8 cellular contexts compared by ENCODE assay signal in the genomic region with DNA sequence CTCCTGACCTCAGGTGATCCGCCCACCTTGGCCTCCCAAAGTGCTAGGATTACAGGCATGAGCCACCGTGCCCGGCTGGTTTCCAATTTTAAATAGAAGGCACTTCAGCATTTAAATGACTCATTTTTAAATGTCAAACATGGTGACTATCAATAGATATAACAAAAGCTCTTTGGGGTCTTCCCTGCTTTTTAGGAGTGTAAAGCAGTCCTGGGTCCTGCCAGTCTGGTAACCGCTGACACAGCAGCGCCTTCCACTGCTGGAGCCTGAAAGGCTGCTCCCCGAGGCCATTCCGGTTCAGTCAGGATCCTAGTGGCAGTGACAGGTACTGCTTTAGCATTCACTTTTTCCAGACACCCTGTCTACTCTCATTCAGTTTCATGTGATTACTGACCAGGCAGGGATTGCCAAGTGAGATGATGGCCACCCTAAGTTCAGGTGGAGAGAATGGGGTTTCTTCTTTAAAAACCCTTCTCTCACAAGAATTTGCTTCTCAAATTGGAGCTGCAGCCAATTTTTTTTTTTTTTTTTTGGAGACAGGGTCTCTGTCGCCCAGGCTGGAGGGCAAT. TPM values are rescaled to one million over a fixed set of nuclear protein-coding genes. Genes with fewer than 3 reads are reported as not detected.
DNase-seq lines count a peak whose midpoint lies in the region; ATAC-seq and TF ChIP-seq lines count a peak whose summit lies in the region.

No MANE protein-coding gene starts in this region.

- no peak overlapping the region for H3K27ac Mint-ChIP-seq in Calu3 (ENCODE audit: unreplicated experiment)
- H3K27ac Mint-ChIP-seq in activated naive CD4-positive, alpha-beta T cell treated with anti-CD3 and anti-CD28 coated beads, Interleukin-2, amount 10 ng/mL, durations not matched to agents 7 days and 5 days: peak overlapping the region; percentile 90

- peaks cover 70% of the 10 kb centered on the region for H3K4me1 Mint-ChIP-seq in Calu3 (ENCODE audit: low read depth, unreplicated experiment)
- H3K4me1 Mint-ChIP-seq in activated naive CD4-positive, alpha-beta T cell treated with anti-CD3 and anti-CD28 coated beads, Interleukin-2, amount 10 ng/mL, durations not matched to agents 7 days and 5 days: peaks cover 84% of the 10 kb centered on the region

- intact Hi-C loops in Calu3 (cut with micrococcal nuclease; ENCODE audit: unreplicated experiment) (no loop called here), spleen (cut with DNase I; ENCODE audit: low total_unique reads) (no loop called here)

- H3K9me3 ChIP-seq in cardiac muscle cell (ENCODE audit: low read depth) (no peaks in the 10 kb centered on the region), spleen (no peaks in the 10 kb centered on the region)

- H3K27me3 ChIP-seq in cardiac muscle cell (no peaks in the 10 kb centered on the region), spleen (replicated peaks in 1 of 7) (no peaks in the 10 kb centered on the region)

- peaks cover 33% of the 10 kb centered on the region for H3K4me1 ChIP-seq in cardiac muscle cell (ENCODE audit: low read depth)
- H3K4me1 ChIP-seq in spleen: peaks cover 86 to 95% (median 92%) of the 10 kb centered on the region in 6 donors

- 37 to 50% (median 46%) methylated on average over 8 of the region's 8 CpGs for WGBS in spleen, 5 donors

- H3K36me3 Mint-ChIP-seq in Calu3 (ENCODE audit: insufficient read depth, unreplicated experiment): peaks cover 49% of the 10 kb centered on the region
- peaks cover 30% of the 10 kb centered on the region for H3K36me3 Mint-ChIP-seq in activated naive CD4-positive, alpha-beta T cell treated with anti-CD3 and anti-CD28 coated beads, Interleukin-2, amount 10 ng/mL, durations not matched to agents 7 days and 5 days

- DNase-seq in Calu3 (peak; percentile 84), HUDEP-2 (lab: John Stamatoyannopoulos, UW; ENCODE audit: unreplicated experiment in 76 of 76) (peak in 44 of 76 experiments; percentile 6 to 67 (median 28)), SK-MEL-5 (ENCODE audit: low read depth, low spot score) (peak; percentile 87), cardiac muscle cell (ENCODE audit: low read depth in 1 of 2, low spot score in 1 of 2) (peak; percentile 61 to 85), spleen (no peak)
- peak; percentile 76 for DNase-seq in activated naive CD4-positive, alpha-beta T cell treated with anti-CD3 and anti-CD28 coated beads, Interleukin-2, amount 10 ng/mL, durations not matched to agents 7 days and 5 days

- no peaks in the 10 kb centered on the region for H3K27me3 Mint-ChIP-seq in Calu3 (ENCODE audit: unreplicated experiment)
- no peaks in the 10 kb centered on the region for H3K27me3 Mint-ChIP-seq in activated naive CD4-positive, alpha-beta T cell treated with anti-CD3 and anti-CD28 coated beads, Interleukin-2, amount 10 ng/mL, durations not matched to agents 7 days and 5 days

- H3K4me3 Mint-ChIP-seq in Calu3 (ENCODE audit: low read depth, unreplicated experiment): peak overlapping the region; percentile 44
- H3K4me3 Mint-ChIP-seq in activated naive CD4-positive, alpha-beta T cell treated with anti-CD3 and anti-CD28 coated beads, Interleukin-2, amount 10 ng/mL, durations not matched to agents 7 days and 5 days: peak overlapping the region; percentile 64

- H3K4me3 ChIP-seq in cardiac muscle cell: no peak overlapping the region
- H3K4me3 ChIP-seq in spleen: peak overlapping the region in 1 of 8 donors; percentile 17

- no TSS peak for BruUV-seq in Calu3 (replicated peaks; lab: Mats Ljungman, UMichigan)

- in situ Hi-C loops in SK-MEL-5 (cut with HindIII; ENCODE audit: low pct_unique_long_range_greater_than_20kb, low sequenced_read_pairs): no loop called here

- TF ChIP-seq POLR2A in spleen (IDR thresholded peaks at IDR 0.05): no peak

- TF ChIP-seq CTCF in Calu3 (IDR thresholded peaks at IDR 0.05; ENCODE audit: unreplicated experiment) (peak; percentile 91), cardiac muscle cell (IDR thresholded peaks at IDR 0.05; ENCODE audit: low read depth, low read length) (peak; percentile 62), spleen (IDR thresholded peaks at IDR 0.05 in 8 of 11, conservative IDR thresholded peaks at IDR 0.05 in 3 of 11) (peak in 10 of 11 experiments; percentile 34 to 70 (median 62))

- no peak for ATAC-seq in GM21367 (IDR thresholded peaks at IDR 0.05; ENCODE audit: unreplicated experiment)
- ATAC-seq in GM18520 (IDR thresholded peaks at IDR 0.05; ENCODE audit: unreplicated experiment): no peak

- CTCF ChIA-PET in Calu3 (lab: Charles Lee): interaction anchor here (1.2 to 1.6 kb wide), 3 partner anchors 13 to 16 kb away, joined by 3 to 4 read pairs (median 3); no protein-coding TSS in a partner anchor
- CTCF ChIA-PET in activated naive CD4-positive, alpha-beta T cell treated with anti-CD3 and anti-CD28 coated beads, Interleukin-2, amount 10 ng/mL, durations not matched to agents 7 days and 5 days (lab: Charles Lee): interaction anchor here (0.8 to 7.3 kb wide), 12 partner anchors 9 to 127 kb away, joined by 3 to 58 read pairs (median 4); no protein-coding TSS in a partner anchor

- peak overlapping the region; percentile 46 for H3K27ac ChIP-seq in cardiac muscle cell
- peak overlapping the region in 4 of 8 donors; percentile 22 to 60 (median 26) for H3K27ac ChIP-seq in spleen

- no peaks in the 10 kb centered on the region for H3K9me3 Mint-ChIP-seq in Calu3 (ENCODE audit: low read depth, unreplicated experiment)
- no peaks in the 10 kb centered on the region for H3K9me3 Mint-ChIP-seq in activated naive CD4-positive, alpha-beta T cell treated with anti-CD3 and anti-CD28 coated beads, Interleukin-2, amount 10 ng/mL, durations not matched to agents 7 days and 5 days

- H3K36me3 ChIP-seq in cardiac muscle cell: no peaks in the 10 kb centered on the region
- no peaks in the 10 kb centered on the region for H3K36me3 ChIP-seq in spleen

RNA-seq across cellular contexts. Expression of gene DIDO1, which starts 5.1 kb away (rescaled TPM):
- total RNA-seq in Calu3 (2022): 75.6 and 77.1 TPM in 2 replicates
- 26.4 and 29.9 TPM in 2 replicates for total RNA-seq in SK-MEL-5 (2014; rRNA removed; shearing (Covaris generic))
- 30.1 and 35.0 TPM in 2 replicates for polyA plus RNA-seq in SK-MEL-5 (2015; cell fraction: cytosol; rRNA removed)
- polyA plus RNA-seq in SK-MEL-5 (2015; cell fraction: nucleus; rRNA removed): 107 and 134 TPM in 2 replicates
- total RNA-seq in cardiac muscle cell: 39.4 and 69.2 TPM in 2 replicates
- polyA plus RNA-seq in cardiac muscle cell: 28.3 and 42.5 TPM in 2 replicates
- total RNA-seq in spleen: 10 to 100 TPM; 61.2 to 79.6 (median 76.0) TPM
- 10 to 100 TPM; 17.4 to 23.2 (median 17.8) TPM for polyA plus RNA-seq in spleen

RNA-seq across cellular contexts. Expression of gene GID8, which starts 16.7 kb away (rescaled TPM):
- 64.3 and 64.6 TPM in 2 replicates for total RNA-seq in Calu3 (2022)
- total RNA-seq in SK-MEL-5 (2014; rRNA removed; shearing (Covaris generic)): 21.4 and 23.3 TPM in 2 replicates
- 27.1 and 31.1 TPM in 2 replicates for polyA plus RNA-seq in SK-MEL-5 (2015; cell fraction: cytosol; rRNA removed)
- polyA plus RNA-seq in SK-MEL-5 (2015; cell fraction: nucleus; rRNA removed): 19.9 and 30.2 TPM in 2 replicates
- 42.1 and 49.5 TPM in 2 replicates for total RNA-seq in cardiac muscle cell
- 24.5 and 34.0 TPM in 2 replicates for polyA plus RNA-seq in cardiac muscle cell
- total RNA-seq in spleen: 10 to 100 TPM; 26.5 to 33.3 (median 29.6) TPM
- polyA plus RNA-seq in spleen: 10 to 100 TPM in 2 of 3 donors, 1 to 10 TPM in 1; 9.7 to 12.9 (median 12.0) TPM

RNA-seq across cellular contexts. Expression of gene SLC17A9, which starts 31.3 kb away (rescaled TPM):
- total RNA-seq in Calu3 (2022) (12.0 and 18.8 TPM in 2 replicates), cardiac muscle cell (2.5 and 3.2 TPM in 2 replicates), spleen (10 to 100 TPM; 18.8 to 41.9 (median 31.4) TPM)
- total RNA-seq in SK-MEL-5 (2014; rRNA removed; shearing (Covaris generic)): not detected in 2 replicates
- polyA plus RNA-seq in SK-MEL-5 (2015; cell fraction: cytosol; rRNA removed): not detected in 2 replicates
- not detected in 2 replicates for polyA plus RNA-seq in SK-MEL-5 (2015; cell fraction: nucleus; rRNA removed)
- polyA plus RNA-seq in cardiac muscle cell (1.8 and 4.1 TPM in 2 replicates), spleen (10 to 100 TPM; 34.4 to 95.3 (median 41.5) TPM)

RNA-seq across cellular contexts. Expression of gene TCFL5, which starts 59.6 kb away (rescaled TPM):
- total RNA-seq in Calu3 (2022): 18.9 and 22.3 TPM in 2 replicates
- 54.7 and 55.2 TPM in 2 replicates for total RNA-seq in SK-MEL-5 (2014; rRNA removed; shearing (Covaris generic))
- 27.1 and 29.4 TPM in 2 replicates for polyA plus RNA-seq in SK-MEL-5 (2015; cell fraction: cytosol; rRNA removed)
- 31.6 TPM in 2 replicates for polyA plus RNA-seq in SK-MEL-5 (2015; cell fraction: nucleus; rRNA removed)
- 5.4 and 6.6 TPM in 2 replicates for total RNA-seq in cardiac muscle cell
- polyA plus RNA-seq in cardiac muscle cell: 8.1 and 8.4 TPM in 2 replicates
- 1 to 10 TPM; 4.1 to 8.8 (median 6.8) TPM for total RNA-seq in spleen
- 1 to 10 TPM; 4.5 to 6.3 (median 5.3) TPM for polyA plus RNA-seq in spleen
